6 cellular contexts compared by ENCODE assay signal in the genomic region with DNA sequence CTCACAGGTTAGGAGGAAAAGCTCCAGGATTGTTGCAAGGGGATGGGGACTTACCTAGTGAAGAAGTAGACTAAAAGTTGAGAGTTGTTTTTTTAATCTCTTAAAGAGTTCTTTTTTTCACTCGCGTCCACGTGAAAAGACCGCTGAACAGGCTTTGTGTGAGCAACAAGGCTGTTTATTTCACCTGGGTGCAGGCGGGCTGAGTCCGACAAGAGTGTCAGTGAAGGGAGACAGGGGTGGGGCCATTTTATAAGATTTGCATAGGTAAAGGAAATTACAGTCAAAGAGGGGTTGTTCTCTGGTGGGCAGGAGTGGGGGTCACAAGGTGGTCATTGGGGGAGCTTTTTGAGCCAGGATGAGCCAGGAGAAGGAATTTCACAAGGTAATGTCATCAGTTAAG.
DNase-seq lines count a peak whose midpoint lies in the region; ATAC-seq and TF ChIP-seq lines count a peak whose summit lies in the region.
"Not testable (repeated sequence)": the region's sequence is repeated elsewhere in the genome, so short reads cannot be mapped to it uniquely, and the experiment has no call there.

No MANE protein-coding gene starts in this region.

- H3K4ac ChIP-seq in trophoblast cell (ENCODE audit: low read depth, low read length) = not testable (repeated sequence)

- POLR2A ChIA-PET in WTC11 (lab: Charles Lee) = not testable (repeated sequence)

- not testable (repeated sequence) for H2BK120ac ChIP-seq in trophoblast cell (ENCODE audit: insufficient read depth, low read length, poor library complexity)

- not testable (repeated sequence) for H3K23ac ChIP-seq in trophoblast cell (ENCODE audit: low read length)

- H3K4me2 ChIP-seq in GM23338; trophoblast cell (ENCODE audit: low read length): not testable (repeated sequence)

- H3K27ac ChIP-seq in GM23338 (ENCODE audit: low read depth) = not testable (repeated sequence)
- H3K27ac ChIP-seq in HUES6 (ENCODE audit: low read depth, low read length) = peak overlapping the region; percentile 32; the same call in 1 of the 2 replicates
- peak overlapping the region; percentile 62 for H3K27ac ChIP-seq in trophoblast cell (ENCODE audit: low read depth, low read length)

- not testable (repeated sequence) for H3K9ac ChIP-seq in HUES6 (ENCODE audit: low read length); trophoblast cell (ENCODE audit: low read length)

- H3K27ac Mint-ChIP-seq in GM23338 = peak overlapping the region; percentile 80
- H3K27ac Mint-ChIP-seq in WTC11 = peak overlapping the region; percentile 69; the same call in 1 of the 2 replicates
- not testable (repeated sequence) for H3K27ac Mint-ChIP-seq in mesothelial cell of epicardium

- not testable (repeated sequence) for H3K4me3 Mint-ChIP-seq in GM23338, WTC11
- peak overlapping the region; percentile 6 for H3K4me3 Mint-ChIP-seq in mesothelial cell of epicardium

- no CpG with 5 or more reads among the region's 6 CpGs for WGBS in trophoblast cell (ENCODE audit: extremely low coverage, insufficient coverage, insufficient read length)

- H4K91ac ChIP-seq in trophoblast cell (ENCODE audit: low read depth, low read length) = peak overlapping the region; percentile 77

- H2BK12ac ChIP-seq in trophoblast cell (ENCODE audit: low read length) = not testable (repeated sequence)

- H3K4me1 Mint-ChIP-seq in GM23338 (peaks cover 12% of the 10 kb centered on the region), WTC11 (peaks cover 13% of the 10 kb centered on the region), mesothelial cell of epicardium (peaks cover 53% of the 10 kb centered on the region)

- H4K8ac ChIP-seq in trophoblast cell (ENCODE audit: low read depth, low read length) = not testable (repeated sequence)

- not testable (repeated sequence) for H3K4me1 ChIP-seq in GM23338 (ENCODE audit: insufficient read depth); trophoblast cell (ENCODE audit: control insufficient read depth in 1 of 2, insufficient read depth in 2 of 2, low read length in 2 of 2)
- peaks cover 19% of the 10 kb centered on the region for H3K4me1 ChIP-seq in HUES6 (ENCODE audit: control insufficient read depth, insufficient read depth, low read length)

- not testable (repeated sequence) for ATAC-seq in GM23338, WTC11

- H3K9me3 Mint-ChIP-seq in GM23338, mesothelial cell of epicardium: not testable (repeated sequence)
- peaks cover 17% of the 10 kb centered on the region for H3K9me3 Mint-ChIP-seq in WTC11

- not testable (repeated sequence) for H3K79me1 ChIP-seq in trophoblast cell (ENCODE audit: low read length)

- H4K20me1 ChIP-seq in GM23338 (replicated peaks; ENCODE audit: insufficient read depth) = not testable (repeated sequence)

- not testable (repeated sequence) for H3K36me3 ChIP-seq in GM23338 (ENCODE audit: insufficient read depth); HUES6 (ENCODE audit: control insufficient read depth, insufficient read depth, low read length); trophoblast cell (ENCODE audit: control insufficient read depth in 1 of 2, insufficient read depth in 2 of 2, low read length in 2 of 2)

- CTCF ChIA-PET in WTC11 (lab: Charles Lee) = not testable (repeated sequence)

- not testable (repeated sequence) for H2AK5ac ChIP-seq in trophoblast cell (ENCODE audit: low read length)

- H3K27me3 Mint-ChIP-seq in GM23338 (ENCODE audit: insufficient read depth, low read depth, poor library complexity); WTC11 (ENCODE audit: low read depth); mesothelial cell of epicardium (ENCODE audit: low read depth): not testable (repeated sequence)

- H3K14ac ChIP-seq in trophoblast cell (ENCODE audit: low read length) = not testable (repeated sequence)

- not testable (repeated sequence) for H2AFZ ChIP-seq in GM23338; trophoblast cell (ENCODE audit: insufficient read depth, low read length, poor library complexity)

- TF ChIP-seq CTCF in GM23338 (conservative IDR thresholded peaks at IDR 0.05; ENCODE audit: low read depth in 2 of 2); WTC11 (IDR thresholded peaks at IDR 0.05); mesothelial cell of epicardium (IDR thresholded peaks at IDR 0.05; ENCODE audit: unreplicated experiment): not testable (repeated sequence)

- H4K12ac ChIP-seq in trophoblast cell (ENCODE audit: low read depth, low read length) = not testable (repeated sequence)

- H3K9me2 ChIP-seq in GM23338 (ENCODE audit: insufficient read depth) = not testable (repeated sequence)

- H3K36me3 Mint-ChIP-seq in GM23338 (ENCODE audit: low read depth); WTC11; mesothelial cell of epicardium: not testable (repeated sequence)

- H3F3A ChIP-seq in GM23338 (replicated peaks; ENCODE audit: low read depth) = not testable (repeated sequence)

- not testable (repeated sequence) for H3K9me3 ChIP-seq in HUES6 (ENCODE audit: control insufficient read depth, insufficient read depth, low read depth, low read length); trophoblast cell (ENCODE audit: insufficient read depth, low read depth, low read length)

- DNase-seq in GM23338 (ENCODE audit: low spot score); WTC11 (ENCODE audit: low spot score); mesothelial cell of epicardium (ENCODE audit: low spot score in 2 of 2, unreplicated experiment in 2 of 2); trophoblast cell: not testable (repeated sequence)
- DNase-seq in islet precursor cell = peak; percentile 54

- peak overlapping the region; percentile 33 for H2BK5ac ChIP-seq in trophoblast cell (ENCODE audit: low read depth, low read length, poor library complexity)

- not testable (repeated sequence) for H3K27me3 ChIP-seq in GM23338 (ENCODE audit: insufficient read depth); HUES6 (ENCODE audit: control insufficient read depth, insufficient read depth, low read length); trophoblast cell (ENCODE audit: insufficient read depth, low read length)

- H3K18ac ChIP-seq in trophoblast cell (ENCODE audit: low read length) = not testable (repeated sequence)

- not testable (repeated sequence) for H3K79me2 ChIP-seq in GM23338 (replicated peaks; ENCODE audit: insufficient read depth); trophoblast cell (ENCODE audit: control insufficient read depth, insufficient read depth, low read length, poor library complexity)

- H3K4me3 ChIP-seq in GM23338; HUES6 (ENCODE audit: low read depth, low read length); trophoblast cell (ENCODE audit: low read depth, low read length): not testable (repeated sequence)
